8 cellular contexts compared by ENCODE assay signal in genomic region chr19:7871280-7871529, GRCh38.
DNase-seq lines count a peak whose midpoint lies in the region; ATAC-seq and TF ChIP-seq lines count a peak whose summit lies in the region.

No MANE protein-coding gene starts in this region.

- H3K27ac Mint-ChIP-seq in central memory CD8-positive, alpha-beta T cell (ENCODE audit: low read depth): no peak overlapping the region
- peak overlapping the region; percentile 91 to 99 (median 98) for H3K27ac Mint-ChIP-seq in nephron

- TF ChIP-seq CTCF in LNCaP clone FGC (IDR thresholded peaks at IDR 0.05; ENCODE audit: control insufficient read depth, extremely low read depth, insufficient read depth) (no peak), nephron (IDR thresholded peaks at IDR 0.05; ENCODE audit: unreplicated experiment in 3 of 3) (no peak)

- H3K4me1 ChIP-seq in ES-I3 (ENCODE audit: insufficient read depth, low read length): peaks cover 2% of the 10 kb centered on the region; the same call in 1 of the 2 replicates

- peaks cover 9% of the 10 kb centered on the region for H3K9me3 Mint-ChIP-seq in central memory CD8-positive, alpha-beta T cell
- H3K9me3 Mint-ChIP-seq in nephron: no peaks in the 10 kb centered on the region

- no peak for ATAC-seq in central memory CD8-positive, alpha-beta T cell (replicated peaks; ENCODE audit: extremely low read depth, poor library complexity, severe bottlenecking)
- ATAC-seq in GM19023 (IDR thresholded peaks at IDR 0.05; ENCODE audit: unreplicated experiment) (no peak), GM18868 (IDR thresholded peaks at IDR 0.05; ENCODE audit: unreplicated experiment) (no peak), HG02973 (IDR thresholded peaks at IDR 0.05; ENCODE audit: unreplicated experiment) (no peak)

- peak overlapping the region; percentile 45; the same call in 1 of the 2 replicates for H3K9ac ChIP-seq in ES-I3 (ENCODE audit: low read depth, low read length)

- DNase-seq in LNCaP clone FGC (ENCODE audit: low read depth) (no peak), NCI-H345 (lab: John Stamatoyannopoulos, UW) (no peak)
- no peak for DNase-seq in central memory CD8-positive, alpha-beta T cell (ENCODE audit: low spot score in 2 of 2)

- no peaks in the 10 kb centered on the region for H3K36me3 ChIP-seq in ES-I3 (ENCODE audit: insufficient read depth, low read length)

- peaks cover 6% of the 10 kb centered on the region for H3K36me3 Mint-ChIP-seq in central memory CD8-positive, alpha-beta T cell (ENCODE audit: insufficient read depth)
- H3K36me3 Mint-ChIP-seq in nephron (ENCODE audit: low read depth): no peaks in the 10 kb centered on the region

- peak overlapping the region; percentile 51 for H3K4me3 Mint-ChIP-seq in central memory CD8-positive, alpha-beta T cell
- H3K4me3 Mint-ChIP-seq in nephron: peak overlapping the region; percentile 80 to 84 (median 80)

- H3K4me3 ChIP-seq in LNCaP clone FGC (ENCODE audit: low read depth, low read length): peak overlapping the region; percentile 21; the same call in 1 of the 2 replicates

- H3K9me3 ChIP-seq in ES-I3 (ENCODE audit: control insufficient read depth, insufficient read depth, low read length): no peaks in the 10 kb centered on the region

- H3K27me3 Mint-ChIP-seq in central memory CD8-positive, alpha-beta T cell: peaks cover 35% of the 10 kb centered on the region
- peaks cover 59% of the 10 kb centered on the region for H3K27me3 Mint-ChIP-seq in nephron (ENCODE audit: low read depth)

- H3K4me1 Mint-ChIP-seq in central memory CD8-positive, alpha-beta T cell: peaks cover 23% of the 10 kb centered on the region
- H3K4me1 Mint-ChIP-seq in nephron: peaks cover 12% of the 10 kb centered on the region
